Comparison of ENCODE assay signal across 1 cellular context in the genomic region with DNA sequence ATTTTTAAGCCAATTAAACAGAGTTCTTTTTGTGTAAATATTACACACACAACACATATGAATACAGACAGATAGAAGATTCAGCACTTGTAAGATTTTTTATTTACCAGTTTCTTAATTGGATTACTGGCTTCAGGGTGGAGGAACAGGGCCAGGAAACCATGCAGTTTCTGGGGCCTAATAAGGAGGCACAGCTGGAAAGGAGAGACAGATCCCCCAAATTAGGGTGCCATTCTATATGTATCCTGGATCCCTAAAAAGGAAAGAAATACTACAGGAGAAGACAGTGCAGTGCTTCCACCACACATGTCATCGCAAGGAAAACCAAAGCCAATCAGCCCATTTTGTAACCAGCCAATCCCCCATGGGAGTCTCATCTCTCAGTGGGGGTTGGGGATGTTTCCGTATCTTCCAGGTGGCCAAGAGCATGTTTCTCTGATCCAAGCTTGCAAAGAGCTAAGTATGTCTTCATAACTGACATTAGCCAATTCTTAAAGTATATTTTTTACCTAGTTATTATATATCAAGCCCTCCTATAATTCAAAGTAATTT.
TF ChIP-seq lines count a peak whose summit lies in the region.

No MANE protein-coding gene starts in this region.

TF ChIP-seq in GM23338, 12 proteins besides CTCF, POLR2A, EP300 and RAD21 (continued from another document):
- TF ChIP-seq ZNF114 (CRISPR knock-in tag; IDR thresholded peaks at IDR 0.05) (no peak), POLR2AphosphoS5 (IDR thresholded peaks at IDR 0.05; ENCODE audit: low read depth) (no peak), NANOG (IDR thresholded peaks at IDR 0.05; ENCODE audit: borderline replicate concordance) (no peak)
